18 cellular contexts compared by ENCODE assay signal in genomic region chr11:2974272-2974671, GRCh38. TPM values are rescaled to one million over a fixed set of nuclear protein-coding genes. Genes with fewer than 3 reads are reported as not detected.
DNase-seq lines count a peak whose midpoint lies in the region; ATAC-seq lines count a peak whose summit lies in the region.
"Had no signal": no experiment of that assay in that cellular context is flagged by ENCODE, and none has a peak within 500 bp of the region (broad histone marks: within the 10 kb centered on the region; RNA-seq: fewer than 3 reads in every experiment).

No MANE protein-coding gene starts in this region.

- no peak overlapping the region for H3K27ac ChIP-seq in CD4-positive, CD25-positive, alpha-beta regulatory T cell (ENCODE audit: insufficient read depth, low read length, poor library complexity, severe bottlenecking)
- H3K27ac ChIP-seq: HL-60, KMS-11, Peyer's patch had no signal

- no peak overlapping the region for H3K4me3 ChIP-seq in CD4-positive, CD25-positive, alpha-beta regulatory T cell (ENCODE audit: low read depth, low read length)
- H3K4me3 ChIP-seq: Peyer's patch had no signal

- H3K27me3 Mint-ChIP-seq in CD4-positive, CD25-positive, alpha-beta regulatory T cell: no peaks in the 10 kb centered on the region
- no peaks in the 10 kb centered on the region for H3K27me3 Mint-ChIP-seq in T-helper 17 cell
- H3K27me3 Mint-ChIP-seq in activated naive CD8-positive, alpha-beta T cell treated with anti-CD3 and anti-CD28 coated beads, Interleukin-2, amount 10 ng/mL, durations not matched to agents 7 days and 5 days: no peaks in the 10 kb centered on the region

- H3K4me1 Mint-ChIP-seq in CD4-positive, CD25-positive, alpha-beta regulatory T cell: peaks cover 20 to 41% (median 28%) of the 10 kb centered on the region in 4 donors
- H3K4me1 Mint-ChIP-seq in T-helper 17 cell: peaks cover 21% of the 10 kb centered on the region
- peaks cover 39% of the 10 kb centered on the region for H3K4me1 Mint-ChIP-seq in activated naive CD8-positive, alpha-beta T cell treated with anti-CD3 and anti-CD28 coated beads, Interleukin-2, amount 10 ng/mL, durations not matched to agents 7 days and 5 days

- H3K4me1 ChIP-seq in CD4-positive, CD25-positive, alpha-beta regulatory T cell (ENCODE audit: control insufficient read depth, insufficient read depth, low read length, poor library complexity, severe bottlenecking): peaks cover 19% of the 10 kb centered on the region
- H3K4me1 ChIP-seq: BE2C, Peyer's patch had no signal

- peak overlapping the region in 1 of 4 donors; percentile 58 for H3K4me3 Mint-ChIP-seq in CD4-positive, CD25-positive, alpha-beta regulatory T cell
- H3K4me3 Mint-ChIP-seq in T-helper 17 cell: peak overlapping the region; percentile 57
- H3K4me3 Mint-ChIP-seq in activated naive CD8-positive, alpha-beta T cell treated with anti-CD3 and anti-CD28 coated beads, Interleukin-2, amount 10 ng/mL, durations not matched to agents 7 days and 5 days: no peak overlapping the region

- H3K27me3 ChIP-seq in CD4-positive, CD25-positive, alpha-beta regulatory T cell (ENCODE audit: control insufficient read depth, insufficient read depth, low read length): no peaks in the 10 kb centered on the region
- H3K27me3 ChIP-seq: BE2C, Peyer's patch had no signal

- POLR2A ChIA-PET in activated naive CD8-positive, alpha-beta T cell treated with anti-CD3 and anti-CD28 coated beads, Interleukin-2, amount 10 ng/mL, durations not matched to agents 7 days and 5 days (lab: Charles Lee): interaction anchor here (0.7 to 2.1 kb wide), 3 partner anchors 13 to 46 kb away, joined by 3 to 8 read pairs (median 3); no protein-coding TSS in a partner anchor

- DNase-seq in activated CD8-positive, alpha-beta memory T cell treated with anti-CD3 and anti-CD28 coated beads for 24 hours: peak; percentile 49
- no peak for DNase-seq in activated CD8-positive, alpha-beta memory T cell treated with anti-CD3 and anti-CD28 coated beads, Interleukin-2, amount 50 U/mL, for 48 hours
- no peak for DNase-seq in CD4-positive, CD25-positive, alpha-beta regulatory T cell
- DNase-seq in T-helper 17 cell (no peak), DMS53 (lab: John Stamatoyannopoulos, UW) (no peak)
- no peak for DNase-seq in activated naive CD8-positive, alpha-beta T cell treated with anti-CD3 and anti-CD28 coated beads, Interleukin-2, amount 10 ng/mL, durations not matched to agents 7 days and 5 days
- DNase-seq: BE2C; DND-41; H7; MV-4-11; NCI-H1694 treated with DMSO at 0.1 percent for 48 hours; NCI-H748 treated with DMSO at 0.1 percent for 48 hours; NK-92 treated with Interleukin-12 subunit alpha and Interleukin-12 subunit beta, amount 100 ng/mL, for 24 hours; Peyer's patch had no signal

- H3K9me3 ChIP-seq in CD4-positive, CD25-positive, alpha-beta regulatory T cell (ENCODE audit: control insufficient read depth in 2 of 2, low read length in 2 of 2): no peaks in the 10 kb centered on the region
- no peaks in the 10 kb centered on the region for H3K9me3 ChIP-seq in T-helper 17 cell (ENCODE audit: control insufficient read depth, low read length, poor library complexity, severe bottlenecking)
- H3K9me3 ChIP-seq: BE2C, Peyer's patch had no signal

- peak overlapping the region in 2 of 3 donors; percentile 38 to 39 for H3K27ac Mint-ChIP-seq in CD4-positive, CD25-positive, alpha-beta regulatory T cell
- peak overlapping the region; percentile 80 for H3K27ac Mint-ChIP-seq in T-helper 17 cell
- peak overlapping the region; percentile 49 for H3K27ac Mint-ChIP-seq in activated naive CD8-positive, alpha-beta T cell treated with anti-CD3 and anti-CD28 coated beads, Interleukin-2, amount 10 ng/mL, durations not matched to agents 7 days and 5 days

- no peak for ATAC-seq in CD4-positive, CD25-positive, alpha-beta regulatory T cell (ENCODE audit: low read depth in 2 of 2)
- ATAC-seq in T-helper 17 cell (no peak), GM18873 (IDR thresholded peaks at IDR 0.05; ENCODE audit: low FRiP score, unreplicated experiment) (no peak), GM21723 (IDR thresholded peaks at IDR 0.05; ENCODE audit: unreplicated experiment) (no peak)
- ATAC-seq in activated naive CD8-positive, alpha-beta T cell treated with anti-CD3 and anti-CD28 coated beads, Interleukin-2, amount 10 ng/mL, durations not matched to agents 7 days and 5 days (ENCODE audit: low read depth): no peak

- peaks cover 99% of the 10 kb centered on the region for H3K36me3 ChIP-seq in CD4-positive, CD25-positive, alpha-beta regulatory T cell (ENCODE audit: control insufficient read depth, insufficient read depth, low read length)

- H3K36me3 Mint-ChIP-seq in CD4-positive, CD25-positive, alpha-beta regulatory T cell: peaks cover 57% of the 10 kb centered on the region
- peaks cover 17% of the 10 kb centered on the region for H3K36me3 Mint-ChIP-seq in T-helper 17 cell (ENCODE audit: low read depth)
- peaks cover 40% of the 10 kb centered on the region for H3K36me3 Mint-ChIP-seq in activated naive CD8-positive, alpha-beta T cell treated with anti-CD3 and anti-CD28 coated beads, Interleukin-2, amount 10 ng/mL, durations not matched to agents 7 days and 5 days

- H3K9me3 Mint-ChIP-seq in CD4-positive, CD25-positive, alpha-beta regulatory T cell: no peaks in the 10 kb centered on the region
- no peaks in the 10 kb centered on the region for H3K9me3 Mint-ChIP-seq in activated naive CD8-positive, alpha-beta T cell treated with anti-CD3 and anti-CD28 coated beads, Interleukin-2, amount 10 ng/mL, durations not matched to agents 7 days and 5 days

RNA-seq across cellular contexts. Expression of gene NAP1L4, which starts 17.9 kb away (rescaled TPM):
- 351 TPM for total RNA-seq in CD4-positive, CD25-positive, alpha-beta regulatory T cell
- 100 to 1,000 TPM; 210 to 266 (median 227) TPM for polyA plus RNA-seq in CD4-positive, CD25-positive, alpha-beta regulatory T cell
- total RNA-seq in T-helper 17 cell: 100 to 1,000 TPM; 229 to 275 TPM
- 100 to 1,000 TPM; 346 to 363 TPM for total RNA-seq in activated naive CD8-positive, alpha-beta T cell treated with anti-CD3 and anti-CD28 coated beads, Interleukin-2, amount 10 ng/mL, durations not matched to agents 7 days and 5 days

RNA-seq across cellular contexts. Expression of gene PHLDA2, which starts 45.1 kb away (rescaled TPM):
- total RNA-seq in CD4-positive, CD25-positive, alpha-beta regulatory T cell: 1.3 TPM
- 1 to 10 TPM; 1.1 to 3.4 (median 1.4) TPM for polyA plus RNA-seq in CD4-positive, CD25-positive, alpha-beta regulatory T cell
- total RNA-seq in T-helper 17 cell: 1 to 10 TPM in 1 of 2 donors, under 1 TPM in 1; 0.96 to 2.8 TPM
- total RNA-seq in activated naive CD8-positive, alpha-beta T cell treated with anti-CD3 and anti-CD28 coated beads, Interleukin-2, amount 10 ng/mL, durations not matched to agents 7 days and 5 days: under 1 TPM; 0.55 to 0.65 TPM
